8 cellular contexts compared by ENCODE assay signal in the genomic region with DNA sequence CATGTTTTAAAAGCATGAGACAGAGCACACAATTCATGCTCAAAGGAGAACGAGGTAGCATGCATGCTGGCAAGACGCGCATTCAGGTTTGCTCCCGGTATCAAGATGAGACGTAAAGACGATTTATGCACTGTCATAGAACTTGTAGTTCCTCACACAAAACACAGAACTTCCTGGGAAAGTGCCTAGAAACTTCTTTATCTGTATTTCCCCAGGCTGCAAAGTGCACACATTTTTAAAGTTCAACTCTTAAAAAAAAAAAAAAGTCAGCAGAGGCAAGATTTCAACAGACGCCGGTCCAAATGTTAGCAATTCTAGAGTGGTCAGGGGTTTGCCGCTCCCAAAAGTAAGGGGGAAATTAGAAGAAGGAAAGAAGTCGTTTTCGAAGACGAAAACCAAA.
A peak's percentile ranks its signal among the peaks of the same experiment; 100 is the strongest.
DNase-seq lines count a peak whose midpoint lies in the region; ATAC-seq and TF ChIP-seq lines count a peak whose summit lies in the region.

No MANE protein-coding gene starts in this region.

- ATAC-seq in HG03520 (IDR thresholded peaks at IDR 0.05; ENCODE audit: unreplicated experiment) (no peak), GM19328 (IDR thresholded peaks at IDR 0.05; ENCODE audit: unreplicated experiment) (no peak)

- H3K27me3 ChIP-seq in GM06990 (replicated peaks; ENCODE audit: control insufficient read depth, insufficient read depth, low read length), result no peaks in the 10 kb centered on the region

- peak overlapping the region; percentile 60; the same call in 1 of the 2 replicates for H3K27ac ChIP-seq in SK-N-MC

- H3K36me3 ChIP-seq in GM06990 (ENCODE audit: control insufficient read depth, insufficient read depth, low read length) (no peaks in the 10 kb centered on the region), SK-N-MC (ENCODE audit: insufficient read depth, low read length) (no peaks in the 10 kb centered on the region)

- H3K4me3 ChIP-seq in GM06990 (replicated peaks; ENCODE audit: low read depth, low read length) (peak overlapping the region; percentile 41), SK-N-MC (peak overlapping the region; percentile 65), fibroblast of the aortic adventitia (ENCODE audit: low read depth, low read length) (peak overlapping the region; percentile 50)

- H3K9ac ChIP-seq in SK-N-MC (ENCODE audit: insufficient read length), result no peak overlapping the region

- no peak for TF ChIP-seq CTCF in GM06990 (IDR thresholded peaks at IDR 0.05; ENCODE audit: insufficient read depth, low read length, poor library complexity, severe bottlenecking)
- TF ChIP-seq CTCF in fibroblast of the aortic adventitia (IDR thresholded peaks at IDR 0.05; ENCODE audit: insufficient read depth, low read length), result no peak

- no peaks in the 10 kb centered on the region for H3K9me3 ChIP-seq in SK-N-MC (ENCODE audit: low read depth, low read length)

- DNase-seq in GM06990 (ENCODE audit: extremely low read depth, insufficient read length), result no peak
- no peak for DNase-seq in SK-N-MC (ENCODE audit: low read depth, low spot score)
- peak; percentile 65 for DNase-seq in fibroblast of the aortic adventitia (ENCODE audit: low read depth)
- peak; percentile 3 for DNase-seq in retina
- DNase-seq in activated gamma-delta T cell treated with Interleukin-2 at 50 U/mL for 16 hours, result no peak
- no peak for DNase-seq in stimulated activated CD4-positive, alpha-beta T cell treated with anti-CD3 and anti-CD28 coated beads, Interleukin-2, amount 100 ng/mL, for 24 hours

Comparison
In these comparisons a context has a peak if more than half of its experiments do, and no peak if none do; other contexts are left out.
1. DNase-seq: peak in fibroblast of the aortic adventitia (single experiment) and retina (single experiment); none in GM06990 (single experiment), SK-N-MC (single experiment), activated gamma-delta T cell treated with Interleukin-2 at 50 U/mL for 16 hours (single experiment) and stimulated activated CD4-positive, alpha-beta T cell treated with anti-CD3 and anti-CD28 coated beads, Interleukin-2, amount 100 ng/mL, for 24 hours (0 of 2).
2. Peak in every context shown above with its lines, with median percentiles within 50 percentile points of each other: H3K4me3 ChIP-seq.